Comparison of ENCODE assay signal across 1 cellular context in the genomic region with DNA sequence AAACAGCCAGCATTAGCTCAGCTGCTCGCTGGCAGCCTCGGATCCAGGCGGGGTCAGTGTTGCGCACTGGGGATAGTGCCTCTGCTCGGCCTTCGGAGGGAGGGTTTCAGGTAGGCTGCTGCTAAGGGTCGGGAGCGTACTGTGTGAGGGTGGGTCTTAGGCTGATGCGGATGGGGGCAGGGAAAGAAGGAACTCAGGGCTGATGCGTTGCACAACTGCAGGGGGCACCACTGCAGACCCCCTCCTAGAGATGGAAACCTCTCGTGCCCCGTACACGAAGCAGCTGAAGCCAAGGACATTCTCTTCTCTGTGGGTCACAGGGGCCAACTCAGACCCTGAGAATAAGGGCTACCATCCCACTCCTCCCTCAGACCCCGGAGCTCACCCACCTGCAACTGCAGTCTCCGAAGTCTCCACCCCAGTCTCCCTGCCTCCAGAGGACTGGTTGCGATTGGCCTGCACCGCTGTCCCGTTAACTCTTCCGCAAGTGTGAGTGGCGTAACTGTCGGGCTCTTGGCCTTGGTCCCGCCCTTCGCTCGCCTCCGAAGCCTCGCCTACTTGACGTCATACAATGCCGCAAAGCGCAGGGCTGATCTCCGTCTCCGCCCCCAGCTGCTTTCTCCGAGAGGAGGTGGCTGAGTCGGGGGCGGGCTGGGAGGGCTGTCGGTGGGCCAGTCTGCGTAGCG.
TF ChIP-seq lines count a peak whose summit lies in the region.

Gene KBTBD3, minus strand, starts transcription at position 425 of the 686 bp plus-strand sequence. CDS start 18,250 bp downstream, outside the sequence.

TF ChIP-seq in K562, 482 proteins besides CTCF, POLR2A, EP300 and RAD21 (continued from another document and continues in another):
- TF ChIP-seq, protein P1, sequence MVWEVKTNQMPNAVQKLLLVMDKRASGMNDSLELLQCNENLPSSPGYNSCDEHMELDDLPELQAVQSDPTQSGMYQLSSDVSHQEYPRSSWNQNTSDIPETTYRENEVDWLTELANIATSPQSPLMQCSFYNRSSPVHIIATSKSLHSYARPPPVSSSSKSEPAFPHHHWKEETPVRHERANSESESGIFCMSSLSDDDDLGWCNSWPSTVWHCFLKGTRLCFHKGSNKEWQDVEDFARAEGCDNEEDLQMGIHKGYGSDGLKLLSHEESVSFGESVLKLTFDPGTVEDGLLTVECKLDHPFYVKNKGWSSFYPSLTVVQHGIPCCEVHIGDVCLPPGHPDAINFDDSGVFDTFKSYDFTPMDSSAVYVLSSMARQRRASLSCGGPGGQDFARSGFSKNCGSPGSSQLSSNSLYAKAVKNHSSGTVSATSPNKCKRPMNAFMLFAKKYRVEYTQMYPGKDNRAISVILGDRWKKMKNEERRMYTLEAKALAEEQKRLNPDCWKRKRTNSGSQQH (CRISPR knock-in tag; IDR thresholded peaks at IDR 0.05), result 0 out of 2 replicates have a peak, but pooled peaks have one; percentile 10
- TF ChIP-seq JUNB (CRISPR knock-in tag; conservative IDR thresholded peaks at IDR 0.05) (no peak), STAT5A (IDR thresholded peaks at IDR 0.05; ENCODE audit: borderline replicate concordance, low read length) (no peak), TOE1 (IDR thresholded peaks at IDR 0.05; ENCODE audit: borderline replicate concordance) (0 out of 2 replicates have a peak, but pooled peaks have one; percentile 17), TOE1 (CRISPR knock-in tag; IDR thresholded peaks at IDR 0.05; ENCODE audit: borderline replicate concordance, low read depth) (no peak), ZNF134 (CRISPR knock-in tag; conservative IDR thresholded peaks at IDR 0.05) (no peak), CXXC5 (CRISPR knock-in tag; IDR thresholded peaks at IDR 0.05) (no peak), POU5F1 (IDR thresholded peaks at IDR 0.05; ENCODE audit: borderline replicate concordance, low read depth, low read length, partially characterized antibody) (no peak), MYBL2 (IDR thresholded peaks at IDR 0.05; ENCODE audit: low read depth) (no peak), MYBL2 (CRISPR knock-in tag; IDR thresholded peaks at IDR 0.05; ENCODE audit: borderline replicate concordance) (no peak), IRF2 (CRISPR knock-in tag; IDR thresholded peaks at IDR 0.05) (no peak), MAZ (CRISPR knock-in tag; conservative IDR thresholded peaks at IDR 0.05 in 1 of 2, IDR thresholded peaks at IDR 0.05 in 1 of 2) (peak in 1 of 2 experiments; percentile 30; a peak in 2 of 4 replicates), ZSCAN32 (CRISPR knock-in tag; IDR thresholded peaks at IDR 0.05) (no peak), YY1 (IDR thresholded peaks at IDR 0.05; ENCODE audit: borderline replicate concordance in 1 of 3, control insufficient read depth in 1 of 3, extremely low read depth in 1 of 3, insufficient read depth in 3 of 3, insufficient read length in 1 of 3, insufficient replicate concordance in 2 of 3, low read depth in 1 of 3, low read length in 2 of 3) (peak in 1 of 3 experiments; percentile 10), TAF9B (IDR thresholded peaks at IDR 0.05; ENCODE audit: partially characterized antibody) (no peak), SMAD3 (CRISPR knock-in tag; conservative IDR thresholded peaks at IDR 0.05) (no peak), FOXP1 (CRISPR knock-in tag; IDR thresholded peaks at IDR 0.05) (peak; percentile 80; the same call in 1 of the 2 replicates), JUND (IDR thresholded peaks at IDR 0.05; ENCODE audit: borderline replicate concordance, low read depth, low read length) (peak; percentile 69), JUND (tag; IDR thresholded peaks at IDR 0.05; ENCODE audit: borderline replicate concordance, low read depth, low read length) (peak; percentile 16; the same call in 2 of the 3 replicates), CBX1 (IDR thresholded peaks at IDR 0.05; ENCODE audit: low read depth) (peak; percentile 92; the same call in 1 of the 2 replicates), SMARCE1 (IDR thresholded peaks at IDR 0.05) (peak; percentile 67), CTBP1 (IDR thresholded peaks at IDR 0.05; ENCODE audit: borderline replicate concordance) (peak; percentile 80), PTTG1 (tag; IDR thresholded peaks at IDR 0.05; ENCODE audit: low read depth) (no peak), ARNT (IDR thresholded peaks at IDR 0.05) (peak in 1 of 2 experiments; percentile 56; a peak in 1 of 4 replicates), PHTF2 (CRISPR knock-in tag; IDR thresholded peaks at IDR 0.05) (no peak), ZNF263 (CRISPR knock-in tag; IDR thresholded peaks at IDR 0.05; ENCODE audit: borderline replicate concordance) (no peak; the same call in 1 of the 2 replicates), EHMT2 (IDR thresholded peaks at IDR 0.05) (0 out of 2 replicates have a peak, but pooled peaks have one; percentile 44), ETS1 (conservative IDR thresholded peaks at IDR 0.05; ENCODE audit: control insufficient read depth, low read depth, low read length) (0 out of 2 replicates have a peak, but pooled peaks have one; percentile 49), ZBTB43 (CRISPR knock-in tag; IDR thresholded peaks at IDR 0.05) (no peak), CHD2 (IDR thresholded peaks at IDR 0.05; ENCODE audit: low read depth, low read length) (peak; percentile 51; the same call in 1 of the 2 replicates), FOXK2 (conservative IDR thresholded peaks at IDR 0.05 in 1 of 2, IDR thresholded peaks at IDR 0.05 in 1 of 2; ENCODE audit: low read depth in 2 of 2) (peak in 1 of 2 experiments; percentile 68; a peak in 1 of 4 replicates), DACH1 (IDR thresholded peaks at IDR 0.05; ENCODE audit: partially characterized antibody) (peak; percentile 26), SMARCA4 (IDR thresholded peaks at IDR 0.05) (peak; percentile 72), ZNF668 (CRISPR knock-in tag; IDR thresholded peaks at IDR 0.05) (no peak), TARDBP (IDR thresholded peaks at IDR 0.05) (peak; percentile 64; the same call in 1 of the 2 replicates), CBFA2T2 (conservative IDR thresholded peaks at IDR 0.05) (no peak), GTF2F1 (IDR thresholded peaks at IDR 0.05; ENCODE audit: low read depth, low read length) (no peak), HDAC2 (IDR thresholded peaks at IDR 0.05) (peak; percentile 70; the same call in 1 of the 2 replicates), CREB1 (IDR thresholded peaks at IDR 0.05) (peak; percentile 75), CREB1 (CRISPR knock-in tag; IDR thresholded peaks at IDR 0.05) (peak; percentile 74; the same call in 1 of the 2 replicates), TAF1 (IDR thresholded peaks at IDR 0.05; ENCODE audit: control insufficient read depth, extremely low read depth, insufficient read depth, low read length, severe bottlenecking) (peak; percentile 56), KHSRP (IDR thresholded peaks at IDR 0.05) (no peak), GATAD2B (IDR thresholded peaks at IDR 0.05; ENCODE audit: borderline replicate concordance) (no peak), ARID4B (CRISPR knock-in tag; IDR thresholded peaks at IDR 0.05) (peak; percentile 49; the same call in 1 of the 2 replicates)
- TF ChIP-seq, protein P2, sequence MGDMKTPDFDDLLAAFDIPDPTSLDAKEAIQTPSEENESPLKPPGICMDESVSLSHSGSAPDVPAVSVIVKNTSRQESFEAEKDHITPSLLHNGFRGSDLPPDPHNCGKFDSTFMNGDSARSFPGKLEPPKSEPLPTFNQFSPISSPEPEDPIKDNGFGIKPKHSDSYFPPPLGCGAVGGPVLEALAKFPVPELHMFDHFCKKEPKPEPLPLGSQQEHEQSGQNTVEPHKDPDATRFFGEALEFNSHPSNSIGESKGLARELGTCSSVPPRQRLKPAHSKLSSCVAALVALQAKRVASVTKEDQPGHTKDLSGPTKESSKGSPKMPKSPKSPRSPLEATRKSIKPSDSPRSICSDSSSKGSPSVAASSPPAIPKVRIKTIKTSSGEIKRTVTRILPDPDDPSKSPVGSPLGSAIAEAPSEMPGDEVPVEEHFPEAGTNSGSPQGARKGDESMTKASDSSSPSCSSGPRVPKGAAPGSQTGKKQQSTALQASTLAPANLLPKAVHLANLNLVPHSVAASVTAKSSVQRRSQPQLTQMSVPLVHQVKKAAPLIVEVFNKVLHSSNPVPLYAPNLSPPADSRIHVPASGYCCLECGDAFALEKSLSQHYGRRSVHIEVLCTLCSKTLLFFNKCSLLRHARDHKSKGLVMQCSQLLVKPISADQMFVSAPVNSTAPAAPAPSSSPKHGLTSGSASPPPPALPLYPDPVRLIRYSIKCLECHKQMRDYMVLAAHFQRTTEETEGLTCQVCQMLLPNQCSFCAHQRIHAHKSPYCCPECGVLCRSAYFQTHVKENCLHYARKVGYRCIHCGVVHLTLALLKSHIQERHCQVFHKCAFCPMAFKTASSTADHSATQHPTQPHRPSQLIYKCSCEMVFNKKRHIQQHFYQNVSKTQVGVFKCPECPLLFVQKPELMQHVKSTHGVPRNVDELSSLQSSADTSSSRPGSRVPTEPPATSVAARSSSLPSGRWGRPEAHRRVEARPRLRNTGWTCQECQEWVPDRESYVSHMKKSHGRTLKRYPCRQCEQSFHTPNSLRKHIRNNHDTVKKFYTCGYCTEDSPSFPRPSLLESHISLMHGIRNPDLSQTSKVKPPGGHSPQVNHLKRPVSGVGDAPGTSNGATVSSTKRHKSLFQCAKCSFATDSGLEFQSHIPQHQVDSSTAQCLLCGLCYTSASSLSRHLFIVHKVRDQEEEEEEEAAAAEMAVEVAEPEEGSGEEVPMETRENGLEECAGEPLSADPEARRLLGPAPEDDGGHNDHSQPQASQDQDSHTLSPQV (IDR thresholded peaks at IDR 0.05), result no peak
- TF ChIP-seq, protein P3, sequence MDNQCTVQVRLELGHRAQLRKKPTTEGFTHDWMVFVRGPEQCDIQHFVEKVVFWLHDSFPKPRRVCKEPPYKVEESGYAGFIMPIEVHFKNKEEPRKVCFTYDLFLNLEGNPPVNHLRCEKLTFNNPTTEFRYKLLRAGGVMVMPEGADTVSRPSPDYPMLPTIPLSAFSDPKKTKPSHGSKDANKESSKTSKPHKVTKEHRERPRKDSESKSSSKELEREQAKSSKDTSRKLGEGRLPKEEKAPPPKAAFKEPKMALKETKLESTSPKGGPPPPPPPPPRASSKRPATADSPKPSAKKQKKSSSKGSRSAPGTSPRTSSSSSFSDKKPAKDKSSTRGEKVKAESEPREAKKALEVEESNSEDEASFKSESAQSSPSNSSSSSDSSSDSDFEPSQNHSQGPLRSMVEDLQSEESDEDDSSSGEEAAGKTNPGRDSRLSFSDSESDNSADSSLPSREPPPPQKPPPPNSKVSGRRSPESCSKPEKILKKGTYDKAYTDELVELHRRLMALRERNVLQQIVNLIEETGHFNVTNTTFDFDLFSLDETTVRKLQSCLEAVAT (IDR thresholded peaks at IDR 0.05), result no peak
- TF ChIP-seq, protein P4, sequence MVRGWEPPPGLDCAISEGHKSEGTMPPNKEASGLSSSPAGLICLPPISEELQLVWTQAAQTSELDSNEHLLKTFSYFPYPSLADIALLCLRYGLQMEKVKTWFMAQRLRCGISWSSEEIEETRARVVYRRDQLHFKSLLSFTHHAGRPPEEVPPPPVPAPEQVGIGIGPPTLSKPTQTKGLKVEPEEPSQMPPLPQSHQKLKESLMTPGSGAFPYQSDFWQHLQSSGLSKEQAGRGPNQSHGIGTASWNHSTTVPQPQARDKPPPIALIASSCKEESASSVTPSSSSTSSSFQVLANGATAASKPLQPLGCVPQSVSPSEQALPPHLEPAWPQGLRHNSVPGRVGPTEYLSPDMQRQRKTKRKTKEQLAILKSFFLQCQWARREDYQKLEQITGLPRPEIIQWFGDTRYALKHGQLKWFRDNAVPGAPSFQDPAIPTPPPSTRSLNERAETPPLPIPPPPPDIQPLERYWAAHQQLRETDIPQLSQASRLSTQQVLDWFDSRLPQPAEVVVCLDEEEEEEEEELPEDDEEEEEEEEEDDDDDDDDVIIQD (CRISPR knock-in tag; IDR thresholded peaks at IDR 0.05), result no peak
